9 cellular contexts compared by ENCODE assay signal in genomic region chr9:104091708-104092107, GRCh38. TPM values are rescaled to one million over a fixed set of nuclear protein-coding genes. Genes with fewer than 3 reads are reported as not detected.
DNase-seq lines count a peak whose midpoint lies in the region; ATAC-seq and TF ChIP-seq lines count a peak whose summit lies in the region.
"Had no signal": no experiment of that assay in that cellular context is flagged by ENCODE, and none has a peak within 500 bp of the region (broad histone marks: within the 10 kb centered on the region; RNA-seq: fewer than 3 reads in every experiment).

No MANE protein-coding gene starts in this region.

- intact Hi-C loops in testis (cut with DNase I; ENCODE audit: low total_unique reads): no loop called here
- intact Hi-C loops in PC-9 (cut with micrococcal nuclease; ENCODE audit: unreplicated experiment): loop anchor here (2.0 to 5.0 kb wide), 2 partner anchors 17 to 656 kb away; partner anchors contain the start of gene NIPSNAP3A
- intact Hi-C loops in natural killer cell (cut with micrococcal nuclease): loop anchor here (5.0 to 10.0 kb wide), 3 partner anchors 653 to 1153 kb away; partner anchors contain the start of genes NIPSNAP3A and SLC44A1

- no peaks in the 10 kb centered on the region for H3K36me3 Mint-ChIP-seq in natural killer cell
- H3K36me3 Mint-ChIP-seq: IgD-negative memory B cell had no signal

- H3K27ac ChIP-seq in gastroesophageal sphincter (peak overlapping the region; percentile 71 to 96 (median 94)), testis (peak overlapping the region in 1 of 2 donors; percentile 11), PC-9 (no peak overlapping the region)

- TF ChIP-seq POLR2A in gastroesophageal sphincter (IDR thresholded peaks at IDR 0.05): no peak
- TF ChIP-seq POLR2A in testis (IDR thresholded peaks at IDR 0.05): no peak

- H3K27me3 ChIP-seq in gastroesophageal sphincter (no peaks in the 10 kb centered on the region), testis (no peaks in the 10 kb centered on the region), PC-9 (ENCODE audit: insufficient read depth, low read depth) (no peaks in the 10 kb centered on the region)

- no peak overlapping the region for H3K4me2 ChIP-seq in PC-9

- peaks cover 11 to 47% (median 16%) of the 10 kb centered on the region in 3 donors for H3K4me1 ChIP-seq in gastroesophageal sphincter
- peaks cover 8% of the 10 kb centered on the region for H3K4me1 ChIP-seq in testis
- peaks cover 22% of the 10 kb centered on the region for H3K4me1 ChIP-seq in PC-9 (replicated peaks; ENCODE audit: insufficient read depth)

- H3K36me3 ChIP-seq in gastroesophageal sphincter (no peaks in the 10 kb centered on the region), testis (ENCODE audit: low read depth, missing control alignments) (no peaks in the 10 kb centered on the region), PC-9 (ENCODE audit: low read depth) (no peaks in the 10 kb centered on the region)

- BruUV-seq in PC-9 (replicated peaks; lab: Mats Ljungman, UMichigan): no TSS peak

- H3K27me3 Mint-ChIP-seq in natural killer cell (ENCODE audit: low read depth in 2 of 2): peaks cover 11 to 35% of the 10 kb centered on the region in 2 donors

- H3K9me3 Mint-ChIP-seq in natural killer cell: no peaks in the 10 kb centered on the region
- H3K9me3 Mint-ChIP-seq: IgD-negative memory B cell had no signal

- H3K9me3 ChIP-seq in gastroesophageal sphincter (no peaks in the 10 kb centered on the region), testis (no peaks in the 10 kb centered on the region), PC-9 (ENCODE audit: insufficient read depth, low read depth) (no peaks in the 10 kb centered on the region; the same call in 1 of the 2 replicates)

- no peak overlapping the region for H3K27ac Mint-ChIP-seq in natural killer cell
- H3K27ac Mint-ChIP-seq: IgD-negative memory B cell had no signal

- no peaks in the 10 kb centered on the region for H3K9me2 ChIP-seq in PC-9 (ENCODE audit: insufficient read depth)

- peaks cover 4% of the 10 kb centered on the region; the same call in 1 of the 2 replicates for H3F3A ChIP-seq in PC-9 (ENCODE audit: insufficient read depth, low read depth)

- ATAC-seq in GM18861 (IDR thresholded peaks at IDR 0.05; ENCODE audit: unreplicated experiment): peak; percentile 42
- ATAC-seq in HG03469 (IDR thresholded peaks at IDR 0.05; ENCODE audit: unreplicated experiment): peak; percentile 24
- peak; percentile 63 for ATAC-seq in gastroesophageal sphincter
- ATAC-seq in natural killer cell: no peak

- H2AFZ ChIP-seq in PC-9: no peak overlapping the region

- DNase-seq in SHP77 treated with DMSO at 0.1 percent for 48 hours (lab: John Stamatoyannopoulos, UW) (peak; percentile 92), testis (peak; percentile 25), PC-9 (no peak), natural killer cell (no peak)
- no peak for DNase-seq in stimulated activated CD4-positive, alpha-beta T cell treated with anti-CD3 and anti-CD28 coated beads, Interleukin-2, amount 100 ng/mL, for 24 hours

- H3K4me3 Mint-ChIP-seq in natural killer cell: no peak overlapping the region

- POLR2A ChIA-PET in PC-9 (lab: Charles Lee; ENCODE audit: unreplicated experiment): no interaction called here

- CTCF ChIA-PET in PC-9 (lab: Charles Lee): no interaction called here

- WGBS in gastroesophageal sphincter (ENCODE audit: low coverage in 1 of 2), 2 donors: 18 to 33% methylated on average over 3 to 4 of the region's 4 CpGs
- 42 to 55% methylated on average over 4 of the region's 4 CpGs for WGBS in testis, 2 donors

- peaks cover 17 to 31% of the 10 kb centered on the region in 2 donors for H3K4me1 Mint-ChIP-seq in natural killer cell

- H3K4me3 ChIP-seq in gastroesophageal sphincter (peak overlapping the region; percentile 37 to 39), testis (no peak overlapping the region), PC-9 (no peak overlapping the region)

- TF ChIP-seq EP300 in gastroesophageal sphincter (IDR thresholded peaks at IDR 0.05): no peak

- TF ChIP-seq CTCF in gastroesophageal sphincter (IDR thresholded peaks at IDR 0.05): peak; percentile 30 to 58 (median 51)
- TF ChIP-seq CTCF in testis (IDR thresholded peaks at IDR 0.05): peak in 1 of 3 experiments; percentile 9
- no peak for TF ChIP-seq CTCF in PC-9 (conservative IDR thresholded peaks at IDR 0.05)
- TF ChIP-seq CTCF in natural killer cell (IDR thresholded peaks at IDR 0.05): no peak

- H3K79me2 ChIP-seq in PC-9 (ENCODE audit: low read depth): peaks cover 12% of the 10 kb centered on the region

- H4K20me1 ChIP-seq in PC-9 (ENCODE audit: insufficient read depth): no peaks in the 10 kb centered on the region

RNA-seq across cellular contexts. Expression of gene SMC2, which starts 2.4 kb away (rescaled TPM):
- 10 to 100 TPM in 3 of 4 donors, 1 to 10 TPM in 1; 6.7 to 14.1 (median 12.7) TPM for total RNA-seq in gastroesophageal sphincter
- 10 to 100 TPM; 18.6 to 25.9 TPM for total RNA-seq in testis
- 6.1 TPM for polyA plus RNA-seq in testis (ENCODE audit: insufficient read depth, low read depth, low replicate concordance)
- total RNA-seq in PC-9 (2021): 29.2 and 40.5 TPM in 2 replicates
- 1 to 10 TPM; 6.7 to 9.9 (median 9.5) TPM for total RNA-seq in natural killer cell

Comparison
In these comparisons a context has a peak if more than half of its experiments do, and no peak if none do; other contexts are left out.
1. ATAC-seq: peak in GM18861 (single experiment), HG03469 (single experiment) and gastroesophageal sphincter (single experiment); none in natural killer cell (0 of 3).
2. DNase-seq: peak in SHP77 treated with DMSO at 0.1 percent for 48 hours (single experiment) and testis (single experiment); none in PC-9 (0 of 2), stimulated activated CD4-positive, alpha-beta T cell treated with anti-CD3 and anti-CD28 coated beads, Interleukin-2, amount 100 ng/mL, for 24 hours (0 of 2) and natural killer cell (single experiment).
3. H3K4me3 ChIP-seq: peak in gastroesophageal sphincter (2 of 2); none in testis (0 of 2) and PC-9 (single experiment).
4. CTCF ChIP-seq: peak in gastroesophageal sphincter (4 of 4); none in PC-9 (single experiment) and natural killer cell (single experiment).